In genomic region chr2:9069496-9069991, GRCh38 we compare ENCODE assay signal across 22 cellular contexts.
DNase-seq lines count a peak whose midpoint lies in the region; ATAC-seq, FAIRE-seq and TF ChIP-seq lines count a peak whose summit lies in the region.
"Had no signal": no experiment of that assay in that cellular context is flagged by ENCODE, and none has a peak within 500 bp of the region (broad histone marks: within the 10 kb centered on the region; RNA-seq: fewer than 3 reads in every experiment).

No MANE protein-coding gene starts in this region.

- no peak overlapping the region for H3K4me2 ChIP-seq in mammary epithelial cell (ENCODE audit: insufficient read depth, low read depth, low read length)
- H3K4me2 ChIP-seq in keratinocyte (ENCODE audit: control insufficient read depth, extremely low read depth, insufficient read depth, low read depth, low read length): no peak overlapping the region
- H3K4me2 ChIP-seq: BLaER1 treated with 17β-estradiol and CSF1 and Interleukin-3, amounts not matched to agents 10 nM and 100 nM had no signal

- H3K79me2 ChIP-seq in mammary epithelial cell (ENCODE audit: insufficient read depth, low read length): no peaks in the 10 kb centered on the region
- H3K79me2 ChIP-seq in keratinocyte (ENCODE audit: control insufficient read depth, insufficient read depth, low read length): no peaks in the 10 kb centered on the region

- intact Hi-C loops in mammary epithelial cell (cut with micrococcal nuclease): no loop called here
- intact Hi-C loops in mucosa of descending colon (cut with DNase I, micrococcal nuclease): no loop called here

- BruUV-seq in mammary epithelial cell (replicated peaks; lab: Mats Ljungman, UMichigan): no TSS peak

- WGBS in mammary epithelial cell (ENCODE audit: low coverage, missing lambda C conversion rate): 36% methylated on average over 2 of the region's 2 CpGs

- CTCF ChIA-PET in mammary epithelial cell (lab: Charles Lee; ENCODE audit: low non-redundant PET): no interaction called here

- H3K27ac ChIP-seq in mammary epithelial cell (ENCODE audit: insufficient read depth, low read depth, low read length) (no peak overlapping the region), keratinocyte (ENCODE audit: control insufficient read depth, insufficient read depth, low read length) (no peak overlapping the region)
- H3K27ac ChIP-seq: BLaER1 treated with 17β-estradiol and CSF1 and Interleukin-3, amounts not matched to agents 10 nM and 100 nM had no signal

- TF ChIP-seq CTCF in mammary epithelial cell (conservative IDR thresholded peaks at IDR 0.05 in 1 of 2, IDR thresholded peaks at IDR 0.05 in 1 of 2; ENCODE audit: extremely low read depth in 1 of 2, insufficient read depth in 1 of 2, low read depth in 1 of 2, low read length in 2 of 2) (no peak), keratinocyte (optimal IDR thresholded peaks at IDR 0.05 in 1 of 3, IDR thresholded peaks at IDR 0.05 in 1 of 3, conservative IDR thresholded peaks at IDR 0.05 in 1 of 3; ENCODE audit: extremely low read depth in 1 of 3, insufficient read depth in 2 of 3, low read length in 3 of 3) (no peak), mucosa of descending colon (IDR thresholded peaks at IDR 0.05) (no peak)

- peak; percentile 44 for FAIRE-seq in keratinocyte (lab: Jason Lieb, UNC)
- FAIRE-seq: GM18507, H1 had no signal

- H3K27me3 ChIP-seq in mammary epithelial cell (ENCODE audit: insufficient read depth, low read length): no peaks in the 10 kb centered on the region
- H3K27me3 ChIP-seq in keratinocyte (ENCODE audit: control insufficient read depth, extremely low read depth, insufficient read depth, low read length): no peaks in the 10 kb centered on the region
- H3K27me3 ChIP-seq: BLaER1 treated with 17β-estradiol and CSF1 and Interleukin-3, amounts not matched to agents 10 nM and 100 nM had no signal

- H2AFZ ChIP-seq in mammary epithelial cell (ENCODE audit: low read depth, low read length): peak overlapping the region; percentile 1
- no peak overlapping the region for H2AFZ ChIP-seq in keratinocyte (ENCODE audit: control insufficient read depth, low read length)

- DNase-seq in NCI-H2171 treated with DMSO at 0.1 percent for 48 hours (lab: John Stamatoyannopoulos, UW): peak; percentile 41
- no peak for DNase-seq in NCI-H2171 (lab: John Stamatoyannopoulos, UW)
- DNase-seq in NCI-H345 (lab: John Stamatoyannopoulos, UW): peak; percentile 84
- no peak for DNase-seq in mammary epithelial cell
- no peak for DNase-seq in keratinocyte (ENCODE audit: low read depth, low spot score)
- no peak for DNase-seq in UCSD-AML1 (lab: John Stamatoyannopoulos, UW; ENCODE audit: unreplicated experiment)
- no peak for DNase-seq in mucosa of descending colon
- DNase-seq: 8988T; Caco-2; CD4-positive, alpha-beta memory T cell; DMS153; GDM1; NCI-H1105 treated with DMSO at 0.1 percent for 48 hours; NCI-H1694; NCI-H2081; NCI-H774 had no signal

- H4K20me1 ChIP-seq in mammary epithelial cell (ENCODE audit: insufficient read depth, low read length) (no peaks in the 10 kb centered on the region), keratinocyte (ENCODE audit: control insufficient read depth, extremely low read depth, insufficient read depth, low read length) (no peaks in the 10 kb centered on the region)
- H4K20me1 ChIP-seq: BLaER1 treated with 17β-estradiol and CSF1 and Interleukin-3, amounts not matched to agents 10 nM and 100 nM had no signal

- ATAC-seq in mucosa of descending colon (no peak), HG02571 (IDR thresholded peaks at IDR 0.05; ENCODE audit: unreplicated experiment) (no peak)
- ATAC-seq: HCT116, Right ventricle myocardium inferior had no signal

- peaks cover 9% of the 10 kb centered on the region for H3K9me3 ChIP-seq in mammary epithelial cell (replicated peaks; ENCODE audit: insufficient read depth, low read length)
- peaks cover 3% of the 10 kb centered on the region for H3K9me3 ChIP-seq in keratinocyte (ENCODE audit: control insufficient read depth, low read depth, low read length)
- H3K9me3 ChIP-seq in mucosa of descending colon: peaks cover 14% of the 10 kb centered on the region

- H3K9ac ChIP-seq in mammary epithelial cell (ENCODE audit: insufficient read depth, low read length) (no peak overlapping the region), keratinocyte (ENCODE audit: control insufficient read depth, extremely low read depth, insufficient read depth, low read length) (no peak overlapping the region)
- H3K9ac ChIP-seq: BLaER1 treated with 17β-estradiol and CSF1 and Interleukin-3, amounts not matched to agents 10 nM and 100 nM had no signal

- in situ Hi-C loops in mammary epithelial cell (cut with MboI; ENCODE audit: low sequenced_read_pairs in 2 of 2): no loop called here

- no peaks in the 10 kb centered on the region for H3K9me1 ChIP-seq in keratinocyte (ENCODE audit: control insufficient read depth, extremely low read depth, insufficient read depth, low read length)

- H3K4me3 ChIP-seq in mammary epithelial cell (replicated peaks in 1 of 3; ENCODE audit: insufficient read depth in 1 of 3, low read depth in 2 of 3, low read length in 3 of 3) (no peak overlapping the region), keratinocyte (ENCODE audit: control insufficient read depth in 2 of 3, extremely low read depth in 1 of 3, insufficient read depth in 2 of 3, low read depth in 1 of 3, low read length in 3 of 3) (no peak overlapping the region), mucosa of descending colon (no peak overlapping the region)
- H3K4me3 ChIP-seq: BLaER1 treated with 17β-estradiol and CSF1 and Interleukin-3, amounts not matched to agents 10 nM and 100 nM had no signal

- dilution Hi-C loops in mammary epithelial cell (cut with HindIII; ENCODE audit: low sequenced_read_pairs) (no loop called here), keratinocyte (cut with MboI; ENCODE audit: extremely low pct_ligation_motif_present, low sequenced_read_pairs) (no loop called here)

- H3K4me1 ChIP-seq in mammary epithelial cell (ENCODE audit: insufficient read depth, low read length) (peaks cover 33% of the 10 kb centered on the region), keratinocyte (ENCODE audit: control insufficient read depth, extremely low read depth, insufficient read depth, low read length) (peaks cover 29% of the 10 kb centered on the region), mucosa of descending colon (ENCODE audit: low read depth) (peaks cover 3% of the 10 kb centered on the region)
- H3K4me1 ChIP-seq: BLaER1 treated with 17β-estradiol and CSF1 and Interleukin-3, amounts not matched to agents 10 nM and 100 nM had no signal

- H3K36me3 ChIP-seq in mammary epithelial cell (ENCODE audit: insufficient read depth, low read length) (no peaks in the 10 kb centered on the region), keratinocyte (ENCODE audit: control insufficient read depth in 2 of 2, extremely low read depth in 1 of 2, insufficient read depth in 2 of 2, low read length in 2 of 2) (no peaks in the 10 kb centered on the region), mucosa of descending colon (ENCODE audit: low read depth) (no peaks in the 10 kb centered on the region)
- H3K36me3 ChIP-seq: BLaER1 treated with 17β-estradiol and CSF1 and Interleukin-3, amounts not matched to agents 10 nM and 100 nM had no signal

Comparison
In these comparisons a context has a peak if more than half of its experiments do, and no peak if none do; other contexts are left out.
1. DNase-seq: peak in NCI-H2171 treated with DMSO at 0.1 percent for 48 hours (single experiment) and NCI-H345 (single experiment); none in NCI-H2171 (single experiment), mammary epithelial cell (single experiment), keratinocyte (single experiment), UCSD-AML1 (single experiment) and mucosa of descending colon (0 of 3).